ENCODE assay signal across 1 cellular context in genomic region chr10:2575460-2575859, GRCh38.
TF ChIP-seq lines count a peak whose summit lies in the region.

No MANE protein-coding gene starts in this region.

TF ChIP-seq in GM23338, 12 proteins besides CTCF, POLR2A, EP300 and RAD21 (continued from another document):
- no peak for TF ChIP-seq ZNF462 (CRISPR knock-in tag; IDR thresholded peaks at IDR 0.05)
- no peak for TF ChIP-seq EZH2phosphoT487 (IDR thresholded peaks at IDR 0.05; ENCODE audit: unreplicated experiment)
- TF ChIP-seq ZNF331 (CRISPR knock-in tag; IDR thresholded peaks at IDR 0.05; ENCODE audit: low read depth) = no peak
- no peak for TF ChIP-seq ETS1 (IDR thresholded peaks at IDR 0.05)
- no peak for TF ChIP-seq STAT1 (IDR thresholded peaks at IDR 0.05; ENCODE audit: unreplicated experiment)
- no peak for TF ChIP-seq NANOG (IDR thresholded peaks at IDR 0.05; ENCODE audit: borderline replicate concordance)
- no peak for TF ChIP-seq CREB1 (CRISPR knock-in tag; IDR thresholded peaks at IDR 0.05; ENCODE audit: low read depth)
